Comparison of ENCODE assay signal across 12 cellular contexts in genomic region chr3:41673643-41674042, GRCh38.
"Had no signal": no experiment of that assay in that cellular context is flagged by ENCODE, and none has a peak within 500 bp of the region (broad histone marks: within the 10 kb centered on the region; RNA-seq: fewer than 3 reads in every experiment).

No MANE protein-coding gene starts in this region.

- H3K4me3 ChIP-seq: cardiac muscle cell, vagina had no signal

- H3K27ac ChIP-seq: cardiac muscle cell, vagina had no signal

- ATAC-seq: activated CD8-positive, alpha-beta memory T cell treated with anti-CD3 and anti-CD28 coated beads, Interleukin-2, amount 10 ng/mL, durations not matched to agents 7 days and 5 days; activated T-cell treated with anti-CD3 and anti-CD28 coated beads, Interleukin-2, amount 50 U/mL, for 4 hours; naive thymus-derived CD4-positive, alpha-beta T cell had no signal

- H3K9me3 ChIP-seq: vagina had no signal

- H3K27me3 ChIP-seq: cardiac muscle cell, vagina had no signal

- DNase-seq: activated CD4-positive, alpha-beta T cell treated with anti-CD3 and anti-CD28 coated beads, Interleukin-2, amount 50 U/mL, for 48 hours; activated CD4-positive, CD25-positive, alpha-beta regulatory T cell treated with anti-CD3 and anti-CD28 coated beads, Interleukin-2, amount 50 U/mL, for 72 hours; activated CD8-positive, alpha-beta memory T cell treated with anti-CD3 and anti-CD28 coated beads, Interleukin-2, amount 10 ng/mL, durations not matched to agents 7 days and 5 days; activated effector memory CD4-positive, alpha-beta T cell treated with anti-CD3 and anti-CD28 coated beads, Interleukin-2, amount 50 U/mL, for 16 hours; activated T-cell treated with anti-CD3 and anti-CD28 coated beads, Interleukin-2, amount 50 U/mL, for 4 hours; aorta; immature natural killer cell; naive thymus-derived CD4-positive, alpha-beta T cell; retina; stimulated activated CD4-positive, alpha-beta T cell treated with anti-CD3 and anti-CD28 coated beads, Interleukin-4, amount 100 ng/mL, for 4 hours had no signal
